18 cellular contexts compared by ENCODE assay signal in the genomic region with DNA sequence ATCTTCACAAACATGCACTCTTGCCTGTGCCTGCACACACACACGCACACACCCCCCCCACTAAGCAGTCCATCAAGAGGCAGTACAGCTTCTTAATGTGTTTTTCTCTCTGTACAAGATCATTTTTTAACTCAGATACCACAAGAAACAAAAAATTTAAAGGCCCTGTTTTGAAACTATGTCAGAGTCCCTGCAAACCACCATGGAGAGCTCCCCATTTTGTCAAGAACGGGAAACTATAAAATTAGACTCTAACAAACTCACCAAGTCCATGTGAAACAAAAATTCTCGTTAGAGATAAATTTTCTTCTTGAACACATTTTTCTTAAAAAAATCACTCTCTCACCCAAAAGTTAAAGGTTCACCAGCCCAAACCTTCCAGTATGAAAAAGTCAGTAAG.
DNase-seq lines count a peak whose midpoint lies in the region; ATAC-seq, FAIRE-seq and TF ChIP-seq lines count a peak whose summit lies in the region.
"Had no signal": no experiment of that assay in that cellular context is flagged by ENCODE, and none has a peak within 500 bp of the region (broad histone marks: within the 10 kb centered on the region; RNA-seq: fewer than 3 reads in every experiment).

No MANE protein-coding gene starts in this region.

- TF ChIP-seq POLR2A in GM12878 (IDR thresholded peaks at IDR 0.05; ENCODE audit: low read depth, low read length) = no peak

- CTCF ChIA-PET in GM12878 (lab: Yijun Ruan, JAX) (no interaction called here), Calu3 (lab: Charles Lee) (no interaction called here)
- CTCF ChIA-PET in activated CD4-positive, alpha-beta memory T cell treated with anti-CD3 and anti-CD28 coated beads, Interleukin-2, amount 10 ng/mL, durations not matched to agents 7 days and 5 days (lab: Charles Lee) = no interaction called here

- in situ Hi-C loops in GM12878 (cut with MboI) = no loop called here

- no peak for TF ChIP-seq CTCF in GM12878 (IDR thresholded peaks at IDR 0.05 in 2 of 3, conservative IDR thresholded peaks at IDR 0.05 in 1 of 3; ENCODE audit: control insufficient read depth in 2 of 3, extremely low read depth in 1 of 3, insufficient read depth in 1 of 3, low read depth in 3 of 3, low read length in 3 of 3)
- TF ChIP-seq CTCF in Calu3 (IDR thresholded peaks at IDR 0.05; ENCODE audit: unreplicated experiment) = no peak

- TF ChIP-seq RAD21 in GM12878 (IDR thresholded peaks at IDR 0.05; ENCODE audit: insufficient read depth, low read depth, low read length) = no peak

- peak; percentile 65 for DNase-seq in DMS 273 (lab: John Stamatoyannopoulos, UW; ENCODE audit: unreplicated experiment)
- no peak for DNase-seq in DMS 273 treated with DMSO at 0.1 percent for 48 hours (lab: John Stamatoyannopoulos, UW)
- DNase-seq in NCI-H69 (lab: John Stamatoyannopoulos, UW) = peak; percentile 24
- DNase-seq in GM12878 (ENCODE audit: low read depth, low spot score) = no peak
- no peak for DNase-seq in Calu3
- no peak for DNase-seq in activated CD4-positive, alpha-beta memory T cell treated with anti-CD3 and anti-CD28 coated beads, Interleukin-2, amount 10 ng/mL, durations not matched to agents 7 days and 5 days
- DNase-seq: CD8-positive, alpha-beta T cell; COR-L47; GM23248; HFFc6; IMR-90; KBM-7 had no signal

- H3K27me3 ChIP-seq in GM12878 (replicated peaks in 1 of 2; ENCODE audit: control insufficient read depth in 2 of 2, insufficient read depth in 2 of 2, low read length in 1 of 2) = no peaks in the 10 kb centered on the region

- H3K4me3 ChIP-seq in GM12878 = no peak overlapping the region
- H3K4me3 ChIP-seq: GM23248, HAP-1 had no signal

- no peaks in the 10 kb centered on the region for H4K20me1 ChIP-seq in GM12878 (ENCODE audit: control insufficient read depth, insufficient read depth)

- H3K4me1 Mint-ChIP-seq in Calu3 (ENCODE audit: low read depth, unreplicated experiment) = no peaks in the 10 kb centered on the region
- H3K4me1 Mint-ChIP-seq in activated CD4-positive, alpha-beta memory T cell treated with anti-CD3 and anti-CD28 coated beads, Interleukin-2, amount 10 ng/mL, durations not matched to agents 7 days and 5 days = no peaks in the 10 kb centered on the region
- H3K4me1 Mint-ChIP-seq: CD14-positive monocyte had no signal

- H3K27ac ChIP-seq in GM12878 (ENCODE audit: control insufficient read depth, insufficient read depth) = no peak overlapping the region
- H3K27ac ChIP-seq: 22Rv1, GM23248, HL-60 had no signal

- intact Hi-C loops in GM12878 (cut with micrococcal nuclease; ENCODE audit: unreplicated experiment) (loop anchor here (5.0 kb wide), 1 partner anchor 73 kb away; no protein-coding TSS in a partner anchor), Calu3 (cut with micrococcal nuclease; ENCODE audit: unreplicated experiment) (no loop called here)

- FAIRE-seq in GM12878 (lab: Jason Lieb, UNC) = no peak
- FAIRE-seq: GM18507 had no signal

- RAD21 ChIA-PET in GM12878 (lab: Charles Lee; ENCODE audit: unreplicated experiment) = no interaction called here

- SMC1A ChIA-PET in GM12878 (lab: Charles Lee; ENCODE audit: uncharacterized antibody, unreplicated experiment) = interaction anchor here (2.0 kb wide), 1 partner anchor 11 kb away, joined by 5 read pairs; no protein-coding TSS in a partner anchor

- no peak for TF ChIP-seq EP300 in GM12878 (IDR thresholded peaks at IDR 0.05; ENCODE audit: borderline replicate concordance in 1 of 2, control insufficient read depth in 1 of 2, low read depth in 2 of 2, low read length in 2 of 2)

- no peaks in the 10 kb centered on the region for H3K27me3 Mint-ChIP-seq in Calu3 (ENCODE audit: unreplicated experiment)
- no peaks in the 10 kb centered on the region for H3K27me3 Mint-ChIP-seq in activated CD4-positive, alpha-beta memory T cell treated with anti-CD3 and anti-CD28 coated beads, Interleukin-2, amount 10 ng/mL, durations not matched to agents 7 days and 5 days

- H3K9me3 Mint-ChIP-seq in Calu3 (ENCODE audit: low read depth, unreplicated experiment) = no peaks in the 10 kb centered on the region
- peaks cover 8% of the 10 kb centered on the region for H3K9me3 Mint-ChIP-seq in activated CD4-positive, alpha-beta memory T cell treated with anti-CD3 and anti-CD28 coated beads, Interleukin-2, amount 10 ng/mL, durations not matched to agents 7 days and 5 days

- H3K27ac Mint-ChIP-seq in Calu3 (ENCODE audit: unreplicated experiment) = no peak overlapping the region
- H3K27ac Mint-ChIP-seq in activated CD4-positive, alpha-beta memory T cell treated with anti-CD3 and anti-CD28 coated beads, Interleukin-2, amount 10 ng/mL, durations not matched to agents 7 days and 5 days = no peak overlapping the region
- H3K27ac Mint-ChIP-seq: CD14-positive monocyte; CD8-positive, alpha-beta T cell; HFFc6 had no signal

- POLR2A ChIA-PET in GM12878 (lab: Charles Lee) = no interaction called here
- POLR2A ChIA-PET in activated CD4-positive, alpha-beta memory T cell treated with anti-CD3 and anti-CD28 coated beads, Interleukin-2, amount 10 ng/mL, durations not matched to agents 7 days and 5 days (lab: Charles Lee) = no interaction called here

- ATAC-seq in GM12878 (no peak), HG02870 (IDR thresholded peaks at IDR 0.05; ENCODE audit: unreplicated experiment) (no peak)
- ATAC-seq: CD8-positive, alpha-beta T cell had no signal

- H3K36me3 Mint-ChIP-seq in Calu3 (ENCODE audit: insufficient read depth, unreplicated experiment) = no peaks in the 10 kb centered on the region
- H3K36me3 Mint-ChIP-seq in activated CD4-positive, alpha-beta memory T cell treated with anti-CD3 and anti-CD28 coated beads, Interleukin-2, amount 10 ng/mL, durations not matched to agents 7 days and 5 days (ENCODE audit: low read depth) = no peaks in the 10 kb centered on the region
- H3K36me3 Mint-ChIP-seq: CD14-positive monocyte; CD8-positive, alpha-beta T cell had no signal

- H3K79me2 ChIP-seq in GM12878 (ENCODE audit: control insufficient read depth, insufficient read depth, low read length) = no peaks in the 10 kb centered on the region

- no peak overlapping the region for H3K4me3 Mint-ChIP-seq in Calu3 (ENCODE audit: low read depth, unreplicated experiment)
- no peak overlapping the region for H3K4me3 Mint-ChIP-seq in activated CD4-positive, alpha-beta memory T cell treated with anti-CD3 and anti-CD28 coated beads, Interleukin-2, amount 10 ng/mL, durations not matched to agents 7 days and 5 days
- H3K4me3 Mint-ChIP-seq: CD14-positive monocyte; CD8-positive, alpha-beta T cell; HFFc6 had no signal

- WGBS in GM12878 (ENCODE audit: insufficient coverage, insufficient replicate concordance, low lambda C conversion rate, missing lambda C conversion rate) = 28% methylated on average over 3 of the region's 3 CpGs

- no peaks in the 10 kb centered on the region for H3K36me3 ChIP-seq in GM12878 (ENCODE audit: control insufficient read depth in 2 of 2, insufficient read depth in 2 of 2, low read length in 1 of 2)
- H3K36me3 ChIP-seq: HAP-1 had no signal

- no peak overlapping the region for H3K4me2 ChIP-seq in GM12878 (ENCODE audit: control insufficient read depth, insufficient read depth)

- BruUV-seq in GM12878 (replicated peaks; lab: Mats Ljungman, UMichigan) = no TSS peak
- BruUV-seq in Calu3 (replicated peaks; lab: Mats Ljungman, UMichigan) = no TSS peak

- no peak overlapping the region for H2AFZ ChIP-seq in GM12878 (ENCODE audit: control insufficient read depth, low read depth, low read length)
- H2AFZ ChIP-seq: GM23248 had no signal

- no peaks in the 10 kb centered on the region for H3K4me1 ChIP-seq in GM12878 (ENCODE audit: control insufficient read depth, insufficient read depth, low read length)

- no peaks in the 10 kb centered on the region for H3K9me3 ChIP-seq in GM12878 (replicated peaks; ENCODE audit: control insufficient read depth, insufficient read depth, low read length)
- H3K9me3 ChIP-seq: HAP-1 had no signal

- no peak overlapping the region for H3K9ac ChIP-seq in GM12878 (ENCODE audit: control insufficient read depth, insufficient read depth, low read length)
- H3K9ac ChIP-seq: GM23248 had no signal

TF ChIP-seq in GM12878, 131 proteins besides CTCF, POLR2A, EP300 and RAD21 (continues in another document):
- TF ChIP-seq CREM (IDR thresholded peaks at IDR 0.05; ENCODE audit: low read depth) (no peak), NFXL1 (IDR thresholded peaks at IDR 0.05; ENCODE audit: borderline replicate concordance) (no peak), ZBED1 (IDR thresholded peaks at IDR 0.05; ENCODE audit: borderline replicate concordance) (no peak), ELK1 (IDR thresholded peaks at IDR 0.05; ENCODE audit: low read depth, low read length) (no peak), NFIC (IDR thresholded peaks at IDR 0.05; ENCODE audit: low read depth, low read length) (no peak)

Comparison
In these comparisons a context has a peak if more than half of its experiments do, and no peak if none do; other contexts are left out.
1. DNase-seq: peak in DMS 273 (single experiment) and NCI-H69 (single experiment); none in DMS 273 treated with DMSO at 0.1 percent for 48 hours (single experiment), GM12878 (single experiment), Calu3 (single experiment) and activated CD4-positive, alpha-beta memory T cell treated with anti-CD3 and anti-CD28 coated beads, Interleukin-2, amount 10 ng/mL, durations not matched to agents 7 days and 5 days (single experiment).